ENCODE assay signal across 6 cellular contexts in the genomic region with DNA sequence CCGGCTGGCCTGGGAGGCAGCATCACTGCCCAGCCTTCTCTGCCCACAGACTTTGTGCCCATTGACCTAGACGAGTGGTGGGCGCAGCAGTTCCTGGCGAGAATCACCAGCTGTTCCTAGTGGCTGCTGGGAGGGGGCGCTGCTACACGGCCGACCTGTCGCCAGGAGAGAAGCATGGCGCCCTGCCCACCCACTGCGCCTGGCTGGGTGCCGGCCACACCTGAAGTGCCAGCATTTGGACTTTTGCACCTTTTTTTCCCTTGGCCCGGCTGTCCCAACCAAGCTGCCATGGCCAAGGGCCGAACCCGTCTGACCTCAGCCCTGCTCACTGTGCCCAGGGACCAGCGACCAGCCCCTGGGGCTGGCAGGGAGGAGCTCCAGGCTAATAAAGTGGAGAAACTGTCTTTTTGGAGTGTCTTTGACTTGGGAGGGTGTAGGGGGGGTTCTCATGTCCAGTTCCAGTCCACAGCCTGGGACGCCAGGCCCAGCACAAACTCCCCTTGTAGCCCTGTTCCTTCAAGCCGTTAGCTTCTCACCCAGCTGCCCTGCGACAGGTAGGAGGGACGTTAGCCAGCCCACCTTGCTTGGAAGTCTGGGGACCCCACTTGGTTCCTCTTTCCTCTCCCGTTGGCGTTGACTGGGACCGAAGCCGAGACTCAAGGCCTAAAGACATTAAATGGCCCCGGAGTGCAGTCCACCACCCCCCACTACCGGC. TPM values are rescaled to one million over a fixed set of nuclear protein-coding genes. Genes with fewer than 3 reads are reported as not detected.
DNase-seq lines count a peak whose midpoint lies in the region; ATAC-seq and TF ChIP-seq lines count a peak whose summit lies in the region.

No MANE protein-coding gene starts in this region.

- intact Hi-C loops in CD4-positive, alpha-beta memory T cell (cut with micrococcal nuclease), result loop anchor here (2.0 to 5.0 kb wide), 3 partner anchors 21 to 139 kb away; a partner anchor contains a TSS

- H3K4me1 Mint-ChIP-seq in CD4-positive, alpha-beta memory T cell, result peaks cover 0 to 36% (median 8%) of the 10 kb centered on the region in 4 donors

- H3K4me1 ChIP-seq in CD4-positive, alpha-beta memory T cell (ENCODE audit: insufficient read depth, low read length), result peaks cover 15% of the 10 kb centered on the region
- H3K4me1 ChIP-seq in Loucy (ENCODE audit: insufficient read depth, low read length, poor library complexity, severe bottlenecking) (no peaks in the 10 kb centered on the region), liver (ENCODE audit: control insufficient read depth in 4 of 4, insufficient read depth in 4 of 4, low read length in 3 of 4) (peaks cover 20 to 68% (median 49%) of the 10 kb centered on the region in 4 donors)

- no peaks in the 10 kb centered on the region for H3K27me3 Mint-ChIP-seq in CD4-positive, alpha-beta memory T cell

- no peaks in the 10 kb centered on the region for H3K36me3 Mint-ChIP-seq in CD4-positive, alpha-beta memory T cell

- H3K36me3 ChIP-seq in CD4-positive, alpha-beta memory T cell (ENCODE audit: insufficient read depth, low read length), result no peaks in the 10 kb centered on the region
- no peaks in the 10 kb centered on the region for H3K36me3 ChIP-seq in Loucy (ENCODE audit: insufficient read depth, low read length)
- H3K36me3 ChIP-seq in liver (ENCODE audit: control insufficient read depth in 4 of 4, insufficient read depth in 3 of 4, low read depth in 1 of 4, low read length in 3 of 4), result no peaks in the 10 kb centered on the region

- peak overlapping the region; percentile 64 for H2AFZ ChIP-seq in Loucy (ENCODE audit: low read length)

- no peaks in the 10 kb centered on the region for H4K20me1 ChIP-seq in Loucy (ENCODE audit: insufficient read depth, low read length, poor library complexity, severe bottlenecking)

- H3K27me3 ChIP-seq in CD4-positive, alpha-beta memory T cell (ENCODE audit: insufficient read depth, low read length), result no peaks in the 10 kb centered on the region
- no peaks in the 10 kb centered on the region for H3K27me3 ChIP-seq in Loucy (ENCODE audit: insufficient read depth, low read length, poor library complexity, severe bottlenecking)
- no peaks in the 10 kb centered on the region for H3K27me3 ChIP-seq in liver (ENCODE audit: control insufficient read depth in 4 of 4, insufficient read depth in 4 of 4, low read length in 3 of 4)

- H3K9me3 Mint-ChIP-seq in CD4-positive, alpha-beta memory T cell, result no peaks in the 10 kb centered on the region

- POLR2A ChIA-PET in CD4-positive, alpha-beta memory T cell (lab: Charles Lee; ENCODE audit: partially characterized antibody), result interaction anchor here (0.6 to 2.3 kb wide), 9 partner anchors 10 to 47 kb away, joined by 3 to 12 read pairs (median 6); a partner anchor contains a TSS

- peak overlapping the region; percentile 64 to 92 (median 87) for H3K27ac Mint-ChIP-seq in CD4-positive, alpha-beta memory T cell

- peak overlapping the region; percentile 79 for H3K27ac ChIP-seq in CD4-positive, alpha-beta memory T cell (ENCODE audit: low read depth, low read length)
- H3K27ac ChIP-seq in liver (ENCODE audit: low read depth in 1 of 2, low read length in 2 of 2), result peak overlapping the region; percentile 86 to 89

- peak overlapping the region; percentile 60 to 82 (median 71) for H3K4me3 Mint-ChIP-seq in CD4-positive, alpha-beta memory T cell

- TF ChIP-seq CTCF in Loucy (conservative IDR thresholded peaks at IDR 0.05; ENCODE audit: low read length) (peak; percentile 56), liver (IDR thresholded peaks at IDR 0.05; ENCODE audit: low read depth, low read length, missing input control) (peak; percentile 58)

- peak in 3 of 5 donors; percentile 24 to 30 (median 26) for DNase-seq in CD4-positive, alpha-beta memory T cell
- peak; percentile 67 to 74 for DNase-seq in activated T-cell treated with anti-CD3 and anti-CD28 coated beads, Interleukin-2, amount 50 U/mL, for 48 hours

- 17% methylated on average over 25 of the region's 25 CpGs for WGBS in liver

- H3K4me3 ChIP-seq in CD4-positive, alpha-beta memory T cell (ENCODE audit: low read length in 2 of 2), result peak overlapping the region; percentile 3 to 53
- H3K4me3 ChIP-seq in Loucy (ENCODE audit: low read length, poor library complexity, severe bottlenecking), result peak overlapping the region; percentile 86
- H3K4me3 ChIP-seq in liver (ENCODE audit: low read depth in 1 of 3, low read length in 3 of 3), result peak overlapping the region; percentile 69 to 75 (median 75)

- CTCF ChIA-PET in CD4-positive, alpha-beta memory T cell (lab: Charles Lee; ENCODE audit: partially characterized antibody), result interaction anchor here (1.5 kb wide), 1 partner anchor 12 kb away, joined by 8 read pairs; a partner anchor contains a TSS

- H3K9me3 ChIP-seq in CD4-positive, alpha-beta memory T cell (ENCODE audit: control insufficient read depth in 1 of 2, low read length in 2 of 2), result no peaks in the 10 kb centered on the region
- H3K9me3 ChIP-seq in Loucy (ENCODE audit: insufficient read depth, low read depth, low read length) (no peaks in the 10 kb centered on the region), liver (ENCODE audit: control insufficient read depth in 4 of 4, low read length in 3 of 4) (no peaks in the 10 kb centered on the region)

- ATAC-seq in HG03095 (IDR thresholded peaks at IDR 0.05; ENCODE audit: unreplicated experiment) (no peak), GM19023 (IDR thresholded peaks at IDR 0.05; ENCODE audit: unreplicated experiment) (no peak)

- H3K4me2 ChIP-seq in Loucy (ENCODE audit: low read depth, low read length, poor library complexity, severe bottlenecking), result peak overlapping the region; percentile 88

- no peaks in the 10 kb centered on the region for H3F3A ChIP-seq in Loucy (ENCODE audit: low read depth)

- H3K79me2 ChIP-seq in Loucy (ENCODE audit: insufficient read depth, low read length), result 0 out of 2 replicates have a peak, but pooled peaks cover 3% of the 10 kb centered on the region

- H3K9ac ChIP-seq in Loucy (ENCODE audit: low read depth, low read length, poor library complexity, severe bottlenecking) (peak overlapping the region; percentile 76), liver (ENCODE audit: low read depth in 1 of 2, low read length in 2 of 2) (peak overlapping the region; percentile 63 to 80)

- H3K9me2 ChIP-seq in Loucy (replicated peaks; ENCODE audit: low read depth, low read length), result no peaks in the 10 kb centered on the region

- TF ChIP-seq RAD21 in liver (IDR thresholded peaks at IDR 0.05), result peak in 1 of 2 donors; percentile 63

TF ChIP-seq in liver, 16 proteins besides CTCF, POLR2A, EP300 and RAD21 (continues in another document):
- TF ChIP-seq, protein P1, sequence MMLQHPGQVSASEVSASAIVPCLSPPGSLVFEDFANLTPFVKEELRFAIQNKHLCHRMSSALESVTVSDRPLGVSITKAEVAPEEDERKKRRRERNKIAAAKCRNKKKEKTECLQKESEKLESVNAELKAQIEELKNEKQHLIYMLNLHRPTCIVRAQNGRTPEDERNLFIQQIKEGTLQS (IDR thresholded peaks at IDR 0.05), result no peak
- no peak for TF ChIP-seq FOXA2 (IDR thresholded peaks at IDR 0.05)
- TF ChIP-seq YY1 (IDR thresholded peaks at IDR 0.05), result peak; percentile 83
- TF ChIP-seq, protein P2, sequence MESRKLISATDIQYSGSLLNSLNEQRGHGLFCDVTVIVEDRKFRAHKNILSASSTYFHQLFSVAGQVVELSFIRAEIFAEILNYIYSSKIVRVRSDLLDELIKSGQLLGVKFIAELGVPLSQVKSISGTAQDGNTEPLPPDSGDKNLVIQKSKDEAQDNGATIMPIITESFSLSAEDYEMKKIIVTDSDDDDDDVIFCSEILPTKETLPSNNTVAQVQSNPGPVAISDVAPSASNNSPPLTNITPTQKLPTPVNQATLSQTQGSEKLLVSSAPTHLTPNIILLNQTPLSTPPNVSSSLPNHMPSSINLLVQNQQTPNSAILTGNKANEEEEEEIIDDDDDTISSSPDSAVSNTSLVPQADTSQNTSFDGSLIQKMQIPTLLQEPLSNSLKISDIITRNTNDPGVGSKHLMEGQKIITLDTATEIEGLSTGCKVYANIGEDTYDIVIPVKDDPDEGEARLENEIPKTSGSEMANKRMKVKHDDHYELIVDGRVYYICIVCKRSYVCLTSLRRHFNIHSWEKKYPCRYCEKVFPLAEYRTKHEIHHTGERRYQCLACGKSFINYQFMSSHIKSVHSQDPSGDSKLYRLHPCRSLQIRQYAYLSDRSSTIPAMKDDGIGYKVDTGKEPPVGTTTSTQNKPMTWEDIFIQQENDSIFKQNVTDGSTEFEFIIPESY (IDR thresholded peaks at IDR 0.05), result no peak
- no peak for TF ChIP-seq EGR1 (IDR thresholded peaks at IDR 0.05; ENCODE audit: low read depth in 2 of 2)
- no peak for TF ChIP-seq NR2F2 (IDR thresholded peaks at IDR 0.05)
- peak; percentile 93 for TF ChIP-seq SP1 (IDR thresholded peaks at IDR 0.05)
- TF ChIP-seq, protein P3, sequence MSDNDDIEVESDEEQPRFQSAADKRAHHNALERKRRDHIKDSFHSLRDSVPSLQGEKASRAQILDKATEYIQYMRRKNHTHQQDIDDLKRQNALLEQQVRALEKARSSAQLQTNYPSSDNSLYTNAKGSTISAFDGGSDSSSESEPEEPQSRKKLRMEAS (IDR thresholded peaks at IDR 0.05), result no peak
- TF ChIP-seq JUND (IDR thresholded peaks at IDR 0.05), result peak in 1 of 2 donors; percentile 70
- peak in 1 of 2 donors; percentile 55 for TF ChIP-seq GABPA (IDR thresholded peaks at IDR 0.05 in 1 of 2, conservative IDR thresholded peaks at IDR 0.05 in 1 of 2)
- TF ChIP-seq HNF4A (conservative IDR thresholded peaks at IDR 0.05), result peak; percentile 91 to 94
- no peak for TF ChIP-seq TAF1 (conservative IDR thresholded peaks at IDR 0.05)
- TF ChIP-seq RXRA (IDR thresholded peaks at IDR 0.05), result peak; percentile 93 to 95
- TF ChIP-seq FOXA1 (IDR thresholded peaks at IDR 0.05), result no peak

RNA-seq across cellular contexts. Expression of a gene that starts 0.9 kb away (rescaled TPM):
- total RNA-seq in CD4-positive, alpha-beta memory T cell, result 10 to 100 TPM; 18.0 to 19.7 TPM
- polyA plus RNA-seq in CD4-positive, alpha-beta memory T cell, result 1 to 10 TPM in 1 of 2 donors, under 1 TPM in 1; 0.96 to 1.7 TPM
- total RNA-seq in liver, result 10 to 100 TPM in 1 of 2 donors, 1 to 10 TPM in 1; 10.0 to 13.4 TPM
- 1 to 10 TPM; 4.7 to 5.9 TPM for polyA plus RNA-seq in liver

RNA-seq across cellular contexts. Expression of a gene that starts 6.6 kb away (rescaled TPM):
- total RNA-seq in CD4-positive, alpha-beta memory T cell, result 10 to 100 TPM; 28.3 to 30.5 TPM
- polyA plus RNA-seq in CD4-positive, alpha-beta memory T cell, result 10 to 100 TPM; 34.6 to 45.5 TPM
- 10 to 100 TPM; 16.3 to 45.5 TPM for total RNA-seq in liver
- 10 to 100 TPM; 77.4 to 97.3 TPM for polyA plus RNA-seq in liver

RNA-seq across cellular contexts. Expression of a gene that starts 12.1 kb away (rescaled TPM):
- 10 to 100 TPM; 68.4 to 74.1 TPM for total RNA-seq in CD4-positive, alpha-beta memory T cell
- polyA plus RNA-seq in CD4-positive, alpha-beta memory T cell, result 100 to 1,000 TPM in 1 of 2 donors, 10 to 100 TPM in 1; 90.1 to 106 TPM
- 10 to 100 TPM; 26.3 to 28.1 TPM for total RNA-seq in liver
- 10 to 100 TPM; 54.6 to 69.1 TPM for polyA plus RNA-seq in liver

RNA-seq across cellular contexts. Expression of a gene that starts 17.4 kb away (rescaled TPM):
- total RNA-seq in CD4-positive, alpha-beta memory T cell, result under 1 TPM; 0.67 to 0.86 TPM
- under 1 TPM in 1 of 2 donors, not detected in 1; 0.09 TPM for polyA plus RNA-seq in CD4-positive, alpha-beta memory T cell
- 1 to 10 TPM in 1 of 2 donors, under 1 TPM in 1; 0.67 to 1.2 TPM for total RNA-seq in liver
- polyA plus RNA-seq in liver, result under 1 TPM; 0.19 to 0.24 TPM

RNA-seq across cellular contexts. Expression of a gene that starts 19.7 kb away (rescaled TPM):
- total RNA-seq in CD4-positive, alpha-beta memory T cell, result 100 to 1,000 TPM; 254 to 263 TPM
- 10 to 100 TPM; 46.6 to 54.3 TPM for polyA plus RNA-seq in CD4-positive, alpha-beta memory T cell
- 10 to 100 TPM; 20.8 to 31.0 TPM for total RNA-seq in liver
- 10 to 100 TPM; 37.5 to 37.9 TPM for polyA plus RNA-seq in liver

Comparison
In these comparisons a context has a peak if more than half of its experiments do, and no peak if none do; other contexts are left out.
1. H3K4me3 ChIP-seq: peak in every context shown above with its lines; median percentile 86 in Loucy; 75 in liver; 28 in CD4-positive, alpha-beta memory T cell.